25 cellular contexts compared by ENCODE assay signal in genomic region chr11:39570526-39570925, GRCh38.
"Had no signal": no experiment of that assay in that cellular context is flagged by ENCODE, and none has a peak within 500 bp of the region (broad histone marks: within the 10 kb centered on the region; RNA-seq: fewer than 3 reads in every experiment).

No MANE protein-coding gene starts in this region.

- H3K36me3 ChIP-seq: Peyer's patch, SJSA1, WERI-Rb-1 had no signal

- H3K9me3 ChIP-seq: Peyer's patch, SJSA1 had no signal

- DNase-seq: activated CD4-positive, alpha-beta memory T cell treated with anti-CD3 and anti-CD28 coated beads, Interleukin-2, amount 10 ng/mL, durations not matched to agents 7 days and 5 days; activated CD4-positive, alpha-beta T cell treated with anti-CD3 and anti-CD28 coated beads for 36 hours; activated CD4-positive, alpha-beta T cell treated with anti-CD3 and anti-CD28 coated beads, Interleukin-2, amount 50 U/mL, for 1 hour; activated gamma-delta T cell; activated naive CD4-positive, alpha-beta T cell treated with anti-CD3 and anti-CD28 coated beads for 36 hours; activated T-cell treated with anti-CD3 and anti-CD28 coated beads for 4 hours; activated T-cell treated with anti-CD3 and anti-CD28 coated beads, Interleukin-2, amount 50 U/mL, for 48 hours; Kasumi-1; KBM-7; NCI-H1092; NCI-H1417; NCI-H1930; NCI-H2171; NCI-H2227 treated with DMSO at 0.1 percent for 48 hours; NCI-H446 treated with DMSO at 0.1 percent for 48 hours; NCI-H526; NCI-H774; Peyer's patch; Right ventricle myocardium superior; T-helper 17 cell; T-helper 9 cell; WERI-Rb-1 had no signal

- H3K27me3 ChIP-seq: Peyer's patch, SJSA1 had no signal

- H3K4me1 ChIP-seq: Peyer's patch, SJSA1 had no signal

- H3K27ac ChIP-seq: Peyer's patch, RWPE1, SJSA1, WERI-Rb-1 had no signal

- ATAC-seq: activated CD4-positive, alpha-beta T cell treated with anti-CD3 and anti-CD28 coated beads for 36 hours; activated T-helper 17 cell treated with anti-CD3 and anti-CD28 coated beads, Interleukin-2, amount 50 U/mL, for 72 hours; T-helper 17 cell had no signal

- H3K4me3 ChIP-seq: Peyer's patch, SJSA1 had no signal
